In the genomic region with DNA sequence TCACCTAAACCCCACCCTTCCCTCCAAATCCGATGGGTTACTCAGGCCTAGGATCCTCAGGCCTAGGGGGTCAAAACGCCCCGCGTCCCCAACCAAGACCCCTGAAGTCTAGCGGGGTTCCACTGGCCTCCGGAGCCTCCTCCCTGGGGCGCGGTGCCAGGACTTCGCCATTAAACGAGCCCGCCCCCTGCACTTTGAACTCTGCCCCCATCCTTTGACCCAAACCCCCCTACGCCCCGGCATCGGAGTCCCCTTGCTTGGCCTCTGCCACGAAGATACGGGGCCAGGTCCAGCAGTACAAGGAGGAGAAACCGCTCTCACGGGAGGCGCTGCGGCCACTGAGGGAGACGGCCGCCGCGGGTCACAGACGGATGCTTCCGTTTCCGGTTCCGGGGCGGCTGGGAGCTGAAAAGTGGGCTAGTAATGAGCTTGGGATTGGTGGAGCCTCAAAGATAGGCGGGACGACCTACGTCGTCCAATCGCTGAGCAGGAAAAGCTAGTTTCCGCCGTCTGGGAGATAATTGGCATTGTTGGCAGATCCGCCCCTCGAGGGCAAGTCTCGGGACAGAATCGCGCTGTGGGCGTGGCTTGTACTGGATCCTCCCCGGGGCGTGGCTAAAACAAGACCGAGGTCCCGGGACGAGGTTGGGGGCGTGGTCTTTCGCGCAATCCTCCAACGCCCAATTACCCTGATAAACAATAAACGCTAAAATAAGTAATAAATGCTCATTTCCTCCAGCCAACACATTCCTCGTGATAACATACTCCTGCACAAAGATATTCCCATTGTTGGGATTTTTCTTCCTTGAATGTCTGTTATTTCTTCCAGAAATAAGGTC, we compare ENCODE assay signal across 1 cellular context.
TF ChIP-seq lines count a peak whose summit lies in the region.

No MANE protein-coding gene starts in this region.

TF ChIP-seq in HepG2, 621 proteins besides CTCF, POLR2A, EP300 and RAD21 (continued from another document and continues in another):
- TF ChIP-seq, protein P1, sequence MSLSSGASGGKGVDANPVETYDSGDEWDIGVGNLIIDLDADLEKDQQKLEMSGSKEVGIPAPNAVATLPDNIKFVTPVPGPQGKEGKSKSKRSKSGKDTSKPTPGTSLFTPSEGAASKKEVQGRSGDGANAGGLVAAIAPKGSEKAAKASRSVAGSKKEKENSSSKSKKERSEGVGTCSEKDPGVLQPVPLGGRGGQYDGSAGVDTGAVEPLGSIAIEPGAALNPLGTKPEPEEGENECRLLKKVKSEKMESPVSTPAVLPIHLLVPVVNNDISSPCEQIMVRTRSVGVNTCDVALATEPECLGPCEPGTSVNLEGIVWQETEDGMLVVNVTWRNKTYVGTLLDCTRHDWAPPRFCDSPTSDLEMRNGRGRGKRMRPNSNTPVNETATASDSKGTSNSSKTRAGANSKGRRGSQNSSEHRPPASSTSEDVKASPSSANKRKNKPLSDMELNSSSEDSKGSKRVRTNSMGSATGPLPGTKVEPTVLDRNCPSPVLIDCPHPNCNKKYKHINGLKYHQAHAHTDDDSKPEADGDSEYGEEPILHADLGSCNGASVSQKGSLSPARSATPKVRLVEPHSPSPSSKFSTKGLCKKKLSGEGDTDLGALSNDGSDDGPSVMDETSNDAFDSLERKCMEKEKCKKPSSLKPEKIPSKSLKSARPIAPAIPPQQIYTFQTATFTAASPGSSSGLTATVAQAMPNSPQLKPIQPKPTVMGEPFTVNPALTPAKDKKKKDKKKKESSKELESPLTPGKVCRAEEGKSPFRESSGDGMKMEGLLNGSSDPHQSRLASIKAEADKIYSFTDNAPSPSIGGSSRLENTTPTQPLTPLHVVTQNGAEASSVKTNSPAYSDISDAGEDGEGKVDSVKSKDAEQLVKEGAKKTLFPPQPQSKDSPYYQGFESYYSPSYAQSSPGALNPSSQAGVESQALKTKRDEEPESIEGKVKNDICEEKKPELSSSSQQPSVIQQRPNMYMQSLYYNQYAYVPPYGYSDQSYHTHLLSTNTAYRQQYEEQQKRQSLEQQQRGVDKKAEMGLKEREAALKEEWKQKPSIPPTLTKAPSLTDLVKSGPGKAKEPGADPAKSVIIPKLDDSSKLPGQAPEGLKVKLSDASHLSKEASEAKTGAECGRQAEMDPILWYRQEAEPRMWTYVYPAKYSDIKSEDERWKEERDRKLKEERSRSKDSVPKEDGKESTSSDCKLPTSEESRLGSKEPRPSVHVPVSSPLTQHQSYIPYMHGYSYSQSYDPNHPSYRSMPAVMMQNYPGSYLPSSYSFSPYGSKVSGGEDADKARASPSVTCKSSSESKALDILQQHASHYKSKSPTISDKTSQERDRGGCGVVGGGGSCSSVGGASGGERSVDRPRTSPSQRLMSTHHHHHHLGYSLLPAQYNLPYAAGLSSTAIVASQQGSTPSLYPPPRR (CRISPR knock-in tag; IDR thresholded peaks at IDR 0.05; ENCODE audit: borderline replicate concordance): 0 out of 2 replicates have a peak, but pooled peaks have one; percentile 34
- TF ChIP-seq ZFP37 (CRISPR knock-in tag; IDR thresholded peaks at IDR 0.05; ENCODE audit: borderline replicate concordance) (peak; percentile 73; the same call in 1 of the 2 replicates), BORCS8-MEF2B (CRISPR knock-in tag; IDR thresholded peaks at IDR 0.05) (peak; percentile 76), ZNF589 (CRISPR knock-in tag; conservative IDR thresholded peaks at IDR 0.05) (no peak), FOSL2 (CRISPR knock-in tag; IDR thresholded peaks at IDR 0.05) (no peak; the same call in 1 of the 2 replicates), HNF4G (IDR thresholded peaks at IDR 0.05; ENCODE audit: borderline replicate concordance, low read depth, low read length) (peak; percentile 61; the same call in 1 of the 2 replicates), HNF4G (CRISPR knock-in tag; IDR thresholded peaks at IDR 0.05; ENCODE audit: borderline replicate concordance, low read depth) (peak; percentile 64; the same call in 1 of the 2 replicates), ZNF552 (CRISPR knock-in tag; IDR thresholded peaks at IDR 0.05; ENCODE audit: borderline replicate concordance) (no peak; the same call in 1 of the 2 replicates), YEATS2 (CRISPR knock-in tag; IDR thresholded peaks at IDR 0.05; ENCODE audit: borderline replicate concordance) (peak; percentile 85), CHD2 (IDR thresholded peaks at IDR 0.05; ENCODE audit: low read depth, low read length) (peak; percentile 61; the same call in 1 of the 2 replicates), SIX1 (CRISPR knock-in tag; IDR thresholded peaks at IDR 0.05; ENCODE audit: borderline replicate concordance) (no peak), HOXA3 (CRISPR knock-in tag; IDR thresholded peaks at IDR 0.05) (peak; percentile 60; the same call in 1 of the 2 replicates), SALL2 (CRISPR knock-in tag; IDR thresholded peaks at IDR 0.05) (peak; percentile 77; the same call in 1 of the 2 replicates), ZBTB42 (CRISPR knock-in tag; IDR thresholded peaks at IDR 0.05) (no peak; the same call in 1 of the 2 replicates), PITX1 (CRISPR knock-in tag; IDR thresholded peaks at IDR 0.05) (peak; percentile 59; the same call in 1 of the 2 replicates), ZNF660 (CRISPR knock-in tag; IDR thresholded peaks at IDR 0.05; ENCODE audit: borderline replicate concordance, low read depth) (no peak), ZFP62 (CRISPR knock-in tag; IDR thresholded peaks at IDR 0.05) (no peak), AKAP8 (CRISPR knock-in tag; IDR thresholded peaks at IDR 0.05) (no peak), ZFP36L2 (CRISPR knock-in tag; IDR thresholded peaks at IDR 0.05) (no peak), SAFB2 (CRISPR knock-in tag; IDR thresholded peaks at IDR 0.05; ENCODE audit: borderline replicate concordance, low read depth) (no peak), SALL1 (CRISPR knock-in tag; IDR thresholded peaks at IDR 0.05) (peak; percentile 71), HIVEP1 (CRISPR knock-in tag; IDR thresholded peaks at IDR 0.05) (peak; percentile 87), HOXA7 (CRISPR knock-in tag; IDR thresholded peaks at IDR 0.05) (no peak), ZNF761 (CRISPR knock-in tag; conservative IDR thresholded peaks at IDR 0.05) (no peak), GTF2F1 (IDR thresholded peaks at IDR 0.05; ENCODE audit: low read length) (peak; percentile 62; the same call in 1 of the 2 replicates), FOXO1 (CRISPR knock-in tag; IDR thresholded peaks at IDR 0.05) (no peak), ZNF709 (CRISPR knock-in tag; IDR thresholded peaks at IDR 0.05) (no peak), YY1 (IDR thresholded peaks at IDR 0.05; ENCODE audit: insufficient read depth, insufficient replicate concordance, low read depth, low read length) (peak; percentile 74)
- TF ChIP-seq, protein P2, sequence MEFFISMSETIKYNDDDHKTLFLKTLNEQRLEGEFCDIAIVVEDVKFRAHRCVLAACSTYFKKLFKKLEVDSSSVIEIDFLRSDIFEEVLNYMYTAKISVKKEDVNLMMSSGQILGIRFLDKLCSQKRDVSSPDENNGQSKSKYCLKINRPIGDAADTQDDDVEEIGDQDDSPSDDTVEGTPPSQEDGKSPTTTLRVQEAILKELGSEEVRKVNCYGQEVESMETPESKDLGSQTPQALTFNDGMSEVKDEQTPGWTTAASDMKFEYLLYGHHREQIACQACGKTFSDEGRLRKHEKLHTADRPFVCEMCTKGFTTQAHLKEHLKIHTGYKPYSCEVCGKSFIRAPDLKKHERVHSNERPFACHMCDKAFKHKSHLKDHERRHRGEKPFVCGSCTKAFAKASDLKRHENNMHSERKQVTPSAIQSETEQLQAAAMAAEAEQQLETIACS (CRISPR knock-in tag; IDR thresholded peaks at IDR 0.05): no peak
- TF ChIP-seq, protein P3, sequence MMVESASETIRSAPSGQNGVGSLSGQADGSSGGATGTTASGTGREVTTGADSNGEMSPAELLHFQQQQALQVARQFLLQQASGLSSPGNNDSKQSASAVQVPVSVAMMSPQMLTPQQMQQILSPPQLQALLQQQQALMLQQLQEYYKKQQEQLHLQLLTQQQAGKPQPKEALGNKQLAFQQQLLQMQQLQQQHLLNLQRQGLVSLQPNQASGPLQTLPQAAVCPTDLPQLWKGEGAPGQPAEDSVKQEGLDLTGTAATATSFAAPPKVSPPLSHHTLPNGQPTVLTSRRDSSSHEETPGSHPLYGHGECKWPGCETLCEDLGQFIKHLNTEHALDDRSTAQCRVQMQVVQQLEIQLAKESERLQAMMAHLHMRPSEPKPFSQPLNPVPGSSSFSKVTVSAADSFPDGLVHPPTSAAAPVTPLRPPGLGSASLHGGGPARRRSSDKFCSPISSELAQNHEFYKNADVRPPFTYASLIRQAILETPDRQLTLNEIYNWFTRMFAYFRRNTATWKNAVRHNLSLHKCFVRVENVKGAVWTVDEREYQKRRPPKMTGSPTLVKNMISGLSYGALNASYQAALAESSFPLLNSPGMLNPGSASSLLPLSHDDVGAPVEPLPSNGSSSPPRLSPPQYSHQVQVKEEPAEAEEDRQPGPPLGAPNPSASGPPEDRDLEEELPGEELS (CRISPR knock-in tag; IDR thresholded peaks at IDR 0.05): no peak; the same call in 1 of the 2 replicates
- TF ChIP-seq, protein P4, sequence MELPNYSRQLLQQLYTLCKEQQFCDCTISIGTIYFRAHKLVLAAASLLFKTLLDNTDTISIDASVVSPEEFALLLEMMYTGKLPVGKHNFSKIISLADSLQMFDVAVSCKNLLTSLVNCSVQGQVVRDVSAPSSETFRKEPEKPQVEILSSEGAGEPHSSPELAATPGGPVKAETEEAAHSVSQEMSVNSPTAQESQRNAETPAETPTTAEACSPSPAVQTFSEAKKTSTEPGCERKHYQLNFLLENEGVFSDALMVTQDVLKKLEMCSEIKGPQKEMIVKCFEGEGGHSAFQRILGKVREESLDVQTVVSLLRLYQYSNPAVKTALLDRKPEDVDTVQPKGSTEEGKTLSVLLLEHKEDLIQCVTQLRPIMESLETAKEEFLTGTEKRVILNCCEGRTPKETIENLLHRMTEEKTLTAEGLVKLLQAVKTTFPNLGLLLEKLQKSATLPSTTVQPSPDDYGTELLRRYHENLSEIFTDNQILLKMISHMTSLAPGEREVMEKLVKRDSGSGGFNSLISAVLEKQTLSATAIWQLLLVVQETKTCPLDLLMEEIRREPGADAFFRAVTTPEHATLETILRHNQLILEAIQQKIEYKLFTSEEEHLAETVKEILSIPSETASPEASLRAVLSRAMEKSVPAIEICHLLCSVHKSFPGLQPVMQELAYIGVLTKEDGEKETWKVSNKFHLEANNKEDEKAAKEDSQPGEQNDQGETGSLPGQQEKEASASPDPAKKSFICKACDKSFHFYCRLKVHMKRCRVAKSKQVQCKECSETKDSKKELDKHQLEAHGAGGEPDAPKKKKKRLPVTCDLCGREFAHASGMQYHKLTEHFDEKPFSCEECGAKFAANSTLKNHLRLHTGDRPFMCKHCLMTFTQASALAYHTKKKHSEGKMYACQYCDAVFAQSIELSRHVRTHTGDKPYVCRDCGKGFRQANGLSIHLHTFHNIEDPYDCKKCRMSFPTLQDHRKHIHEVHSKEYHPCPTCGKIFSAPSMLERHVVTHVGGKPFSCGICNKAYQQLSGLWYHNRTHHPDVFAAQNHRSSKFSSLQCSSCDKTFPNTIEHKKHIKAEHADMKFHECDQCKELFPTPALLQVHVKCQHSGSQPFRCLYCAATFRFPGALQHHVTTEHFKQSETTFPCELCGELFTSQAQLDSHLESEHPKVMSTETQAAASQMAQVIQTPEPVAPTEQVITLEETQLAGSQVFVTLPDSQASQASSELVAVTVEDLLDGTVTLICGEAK (IDR thresholded peaks at IDR 0.05): peak; percentile 92
- TF ChIP-seq, protein P4 (CRISPR knock-in tag; IDR thresholded peaks at IDR 0.05): peak; percentile 79; the same call in 1 of the 2 replicates
- TF ChIP-seq, protein P5, sequence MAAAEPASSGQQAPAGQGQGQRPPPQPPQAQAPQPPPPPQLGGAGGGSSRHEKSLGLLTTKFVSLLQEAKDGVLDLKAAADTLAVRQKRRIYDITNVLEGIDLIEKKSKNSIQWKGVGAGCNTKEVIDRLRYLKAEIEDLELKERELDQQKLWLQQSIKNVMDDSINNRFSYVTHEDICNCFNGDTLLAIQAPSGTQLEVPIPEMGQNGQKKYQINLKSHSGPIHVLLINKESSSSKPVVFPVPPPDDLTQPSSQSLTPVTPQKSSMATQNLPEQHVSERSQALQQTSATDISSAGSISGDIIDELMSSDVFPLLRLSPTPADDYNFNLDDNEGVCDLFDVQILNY (CRISPR knock-in tag; conservative IDR thresholded peaks at IDR 0.05): no peak
- TF ChIP-seq, protein P6, sequence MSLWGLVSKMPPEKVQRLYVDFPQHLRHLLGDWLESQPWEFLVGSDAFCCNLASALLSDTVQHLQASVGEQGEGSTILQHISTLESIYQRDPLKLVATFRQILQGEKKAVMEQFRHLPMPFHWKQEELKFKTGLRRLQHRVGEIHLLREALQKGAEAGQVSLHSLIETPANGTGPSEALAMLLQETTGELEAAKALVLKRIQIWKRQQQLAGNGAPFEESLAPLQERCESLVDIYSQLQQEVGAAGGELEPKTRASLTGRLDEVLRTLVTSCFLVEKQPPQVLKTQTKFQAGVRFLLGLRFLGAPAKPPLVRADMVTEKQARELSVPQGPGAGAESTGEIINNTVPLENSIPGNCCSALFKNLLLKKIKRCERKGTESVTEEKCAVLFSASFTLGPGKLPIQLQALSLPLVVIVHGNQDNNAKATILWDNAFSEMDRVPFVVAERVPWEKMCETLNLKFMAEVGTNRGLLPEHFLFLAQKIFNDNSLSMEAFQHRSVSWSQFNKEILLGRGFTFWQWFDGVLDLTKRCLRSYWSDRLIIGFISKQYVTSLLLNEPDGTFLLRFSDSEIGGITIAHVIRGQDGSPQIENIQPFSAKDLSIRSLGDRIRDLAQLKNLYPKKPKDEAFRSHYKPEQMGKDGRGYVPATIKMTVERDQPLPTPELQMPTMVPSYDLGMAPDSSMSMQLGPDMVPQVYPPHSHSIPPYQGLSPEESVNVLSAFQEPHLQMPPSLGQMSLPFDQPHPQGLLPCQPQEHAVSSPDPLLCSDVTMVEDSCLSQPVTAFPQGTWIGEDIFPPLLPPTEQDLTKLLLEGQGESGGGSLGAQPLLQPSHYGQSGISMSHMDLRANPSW (CRISPR knock-in tag; IDR thresholded peaks at IDR 0.05; ENCODE audit: borderline replicate concordance): peak; percentile 42; the same call in 1 of the 2 replicates
